2 cellular contexts compared by ENCODE assay signal in genomic region chr20:7882076-7882475, GRCh38.
TF ChIP-seq lines count a peak whose summit lies in the region.

No MANE protein-coding gene starts in this region.

TF ChIP-seq in HepG2, 621 proteins besides CTCF, POLR2A, EP300 and RAD21:
- TF ChIP-seq ZNF576 (CRISPR knock-in tag; IDR thresholded peaks at IDR 0.05) (no peak), USF2 (IDR thresholded peaks at IDR 0.05; ENCODE audit: low read depth, low read length) (peak; percentile 68), USF2 (CRISPR knock-in tag; IDR thresholded peaks at IDR 0.05; ENCODE audit: borderline replicate concordance) (no peak), RAD51 (IDR thresholded peaks at IDR 0.05; ENCODE audit: borderline replicate concordance) (peak; percentile 92)

TF ChIP-seq in GM12878, 131 proteins besides CTCF, POLR2A, EP300 and RAD21:
- TF ChIP-seq RCOR1 (conservative IDR thresholded peaks at IDR 0.05; ENCODE audit: low read depth, low read length) (no peak), RAD51 (IDR thresholded peaks at IDR 0.05) (peak; percentile 68; the same call in 1 of the 2 replicates)
TF ChIP-seq in GM12878: peak in this region for 1.
